In genomic region chr7:156079156-156079555, GRCh38 we compare ENCODE assay signal across 28 cellular contexts.
"Had no signal": no experiment of that assay in that cellular context is flagged by ENCODE, and none has a peak within 500 bp of the region (broad histone marks: within the 10 kb centered on the region; RNA-seq: fewer than 3 reads in every experiment).

No MANE protein-coding gene starts in this region.

- H3K4me1 Mint-ChIP-seq: stimulated activated memory B cell treated with anti-CD40 and anti-IgM and Interleukin-4, amounts not matched to agents 10 μg/mL and 1 μg/mL and 100 μg/mL, for 72 hours had no signal

- H3K9me3 Mint-ChIP-seq: naive thymus-derived CD8-positive, alpha-beta T cell; nephron; neural progenitor cell; stimulated activated naive CD8-positive, alpha-beta T cell treated with anti-CD3 and anti-CD28 coated beads, Interleukin-15, amount 100 ng/mL, for 72 hours; type B pancreatic cell had no signal

- H3K27me3 ChIP-seq: hepatocyte, neural progenitor cell, ovary, tibial nerve, uterus had no signal

- H3K4me2 ChIP-seq: hepatocyte, neural progenitor cell had no signal

- H3K9me3 ChIP-seq: heart right ventricle, left lung, lower lobe of right lung, ovary, prostate gland, tibial nerve, uterus had no signal

- DNase-seq: heart right ventricle; kidney glomerular epithelial cell; left cardiac atrium; left lung; lower lobe of right lung; mammary epithelial cell; mesenchymal stem cell; naive thymus-derived CD8-positive, alpha-beta T cell; ovary; retina; right cardiac atrium; small intestine; stimulated activated CD4-positive, alpha-beta T cell treated with anti-CD3 and anti-CD28 coated beads, Interleukin-1b, Interleukin-23, amount 100 ng/mL, for 48 hours; stimulated activated CD4-positive, alpha-beta T cell treated with anti-CD3 and anti-CD28 coated beads, Interleukin-2, amount 100 ng/mL, for 48 hours; stimulated activated CD4-positive, alpha-beta T cell treated with anti-CD3 and anti-CD28 coated beads, Interleukin-4, amount 100 ng/mL, for 4 hours; stimulated activated CD8-positive, alpha-beta memory T cell treated with anti-CD3 and anti-CD28 coated beads, Interleukin-4, amount 100 ng/mL, for 48 hours; stimulated activated naive CD4-positive, alpha-beta T cell treated with Interleukin-2 at 50 U/mL for 16 hours; stimulated activated naive CD8-positive, alpha-beta T cell treated with anti-CD3 and anti-CD28 coated beads, Interleukin-15, amount 100 ng/mL, for 72 hours; substantia nigra; uterus had no signal

- H3K4me1 ChIP-seq: heart right ventricle, left lung, lower lobe of right lung, neural progenitor cell, prostate gland, tibial nerve, uterus had no signal

- H3K27ac Mint-ChIP-seq: naive thymus-derived CD8-positive, alpha-beta T cell; nephron; neural progenitor cell; stimulated activated memory B cell treated with anti-CD40 and anti-IgM and Interleukin-4, amounts not matched to agents 10 μg/mL and 1 μg/mL and 100 μg/mL, for 72 hours; stimulated activated naive CD8-positive, alpha-beta T cell treated with anti-CD3 and anti-CD28 coated beads, Interleukin-15, amount 100 ng/mL, for 72 hours; type B pancreatic cell had no signal

- ATAC-seq: heart right ventricle; left cardiac atrium; left lung; lower lobe of right lung; naive thymus-derived CD8-positive, alpha-beta T cell; right cardiac atrium; sciatic nerve; stimulated activated memory B cell treated with anti-CD40 and anti-IgM and Interleukin-4, amounts not matched to agents 10 μg/mL and 1 μg/mL and 100 μg/mL, for 72 hours; stimulated activated naive CD8-positive, alpha-beta T cell treated with anti-CD3 and anti-CD28 coated beads, Interleukin-15, amount 100 ng/mL, for 72 hours had no signal

- H3K36me3 ChIP-seq: heart right ventricle, left lung, lower lobe of right lung, neural progenitor cell, ovary, prostate gland, tibial nerve, uterus had no signal

- H3K27me3 Mint-ChIP-seq: stimulated activated naive CD8-positive, alpha-beta T cell treated with anti-CD3 and anti-CD28 coated beads, Interleukin-15, amount 100 ng/mL, for 72 hours had no signal

- H3K36me3 Mint-ChIP-seq: naive thymus-derived CD8-positive, alpha-beta T cell; neural progenitor cell; stimulated activated memory B cell treated with anti-CD40 and anti-IgM and Interleukin-4, amounts not matched to agents 10 μg/mL and 1 μg/mL and 100 μg/mL, for 72 hours; type B pancreatic cell had no signal

- H3K4me3 Mint-ChIP-seq: naive thymus-derived CD8-positive, alpha-beta T cell; nephron; neural progenitor cell; stimulated activated memory B cell treated with anti-CD40 and anti-IgM and Interleukin-4, amounts not matched to agents 10 μg/mL and 1 μg/mL and 100 μg/mL, for 72 hours; stimulated activated naive CD8-positive, alpha-beta T cell treated with anti-CD3 and anti-CD28 coated beads, Interleukin-15, amount 100 ng/mL, for 72 hours; type B pancreatic cell had no signal

- H3K27ac ChIP-seq: heart right ventricle, hepatocyte, left lung, lower lobe of right lung, neural progenitor cell, ovary, prostate gland, tibial nerve, uterus had no signal

- H3K9ac ChIP-seq: neural progenitor cell had no signal

- H3K4me3 ChIP-seq: heart right ventricle, hepatocyte, left lung, lower lobe of right lung, neural progenitor cell, ovary, prostate gland, tibial nerve, uterus had no signal
